ENCODE assay signal across 8 cellular contexts in the genomic region with DNA sequence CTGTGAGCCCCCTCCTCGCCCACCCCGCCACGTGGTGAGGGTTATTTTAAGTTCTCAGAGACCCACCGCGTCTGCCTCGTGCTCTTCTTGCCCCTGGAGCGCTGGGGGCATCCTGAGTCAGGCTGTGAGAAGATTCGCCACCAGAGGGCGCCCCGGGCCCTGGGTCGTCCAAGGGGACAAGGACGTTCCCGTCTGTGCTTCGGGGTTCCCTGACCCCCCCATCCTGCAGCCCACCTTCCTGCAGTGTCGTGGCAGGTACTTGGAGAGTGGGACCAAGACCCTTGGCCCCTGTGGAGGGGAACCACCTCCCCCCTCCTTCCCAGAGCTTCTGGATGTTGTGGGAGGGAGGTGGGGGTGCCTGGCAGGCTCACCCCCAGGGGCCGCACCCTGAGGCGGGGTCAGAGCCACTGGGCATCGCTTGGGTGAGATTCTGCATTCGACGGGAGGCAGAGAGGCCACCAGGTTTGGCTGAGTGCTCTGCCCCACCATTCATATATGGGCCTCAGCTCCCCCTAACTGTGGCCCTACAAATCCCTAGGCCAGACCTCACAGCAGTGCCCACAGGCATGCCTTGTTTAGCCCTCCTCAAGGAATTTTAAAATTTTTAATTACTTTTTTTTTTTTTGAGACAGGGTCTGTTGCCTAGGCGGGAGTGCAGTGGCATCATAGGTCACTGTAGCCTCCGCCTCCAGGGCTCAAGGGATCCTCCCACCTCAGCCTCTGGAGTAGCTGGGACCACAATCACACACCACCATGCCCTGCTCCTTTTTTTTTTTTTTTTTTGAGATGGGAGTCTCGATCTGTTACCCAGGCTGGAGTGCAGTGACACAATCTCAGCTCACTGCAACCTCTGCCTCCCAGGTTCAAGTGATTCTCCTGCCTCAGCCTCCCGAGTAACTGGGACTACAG. TPM values are rescaled to one million over a fixed set of nuclear protein-coding genes. Genes with fewer than 3 reads are reported as not detected.
DNase-seq lines count a peak whose midpoint lies in the region; ATAC-seq and TF ChIP-seq lines count a peak whose summit lies in the region.

No MANE protein-coding gene starts in this region.

- ATAC-seq in HCT116 (peak; percentile 59), PC-3 (peak; percentile 54), thoracic aorta (ENCODE audit: insufficient number of reproducible peaks, low FRiP score, low read depth) (no peak)

- H3K9me3 ChIP-seq in HCT116 (ENCODE audit: control insufficient read depth in 1 of 2, insufficient read depth in 1 of 2, low read depth in 1 of 2, low read length in 2 of 2) (no peaks in the 10 kb centered on the region), PC-3 (ENCODE audit: low read length) (no peaks in the 10 kb centered on the region), neutrophil (no peaks in the 10 kb centered on the region), thoracic aorta (no peaks in the 10 kb centered on the region)

- TF ChIP-seq POLR2A in HCT116 (IDR thresholded peaks at IDR 0.05; ENCODE audit: borderline replicate concordance, extremely low read depth, insufficient read depth, insufficient read length) = no peak

- no peaks in the 10 kb centered on the region for H3K9me3 Mint-ChIP-seq in activated T-cell treated with anti-CD3 and anti-CD28 coated beads, Interleukin-2, amount 50 U/mL, for 24 hours

- H3K4me1 Mint-ChIP-seq in activated T-cell treated with anti-CD3 and anti-CD28 coated beads, Interleukin-2, amount 50 U/mL, for 24 hours (ENCODE audit: low read depth) = peaks cover 31% of the 10 kb centered on the region

- no peaks in the 10 kb centered on the region for H3K9me2 ChIP-seq in HCT116 (ENCODE audit: insufficient read depth)
- H3K9me2 ChIP-seq in PC-3 (replicated peaks; ENCODE audit: low read length) = no peaks in the 10 kb centered on the region

- no peak overlapping the region for H3K4me3 ChIP-seq in HCT116 (replicated peaks in 1 of 2; ENCODE audit: low read depth in 1 of 2, low read length in 2 of 2)
- H3K4me3 ChIP-seq in PC-3 (ENCODE audit: low read length) = no peak overlapping the region
- peak overlapping the region in 1 of 2 experiments; percentile 28 for H3K4me3 ChIP-seq in neutrophil (ENCODE audit: low read depth in 1 of 2, low read length in 1 of 2)
- H3K4me3 ChIP-seq in thoracic aorta = no peak overlapping the region

- H3K4me1 ChIP-seq in HCT116 (ENCODE audit: control insufficient read depth in 1 of 2, insufficient read depth in 2 of 2, low read length in 2 of 2) (peaks cover 15 to 54% of the 10 kb centered on the region in 2 experiments), PC-3 (ENCODE audit: insufficient read depth, low read length) (peaks cover 9% of the 10 kb centered on the region), neutrophil (ENCODE audit: control insufficient read depth in 1 of 2, insufficient read depth in 1 of 2, low read depth in 1 of 2, low read length in 1 of 2) (peaks cover 10 to 19% of the 10 kb centered on the region in 2 experiments), thoracic aorta (ENCODE audit: control insufficient read depth in 1 of 2, low read depth in 2 of 2) (peaks cover 0 to 10% of the 10 kb centered on the region in 2 donors)

- peaks cover 57% of the 10 kb centered on the region for H3K36me3 Mint-ChIP-seq in activated T-cell treated with anti-CD3 and anti-CD28 coated beads, Interleukin-2, amount 50 U/mL, for 24 hours (ENCODE audit: low read depth)

- intact Hi-C loops in HCT116 (cut with micrococcal nuclease) = loop anchor here (1.0 kb wide), 1 partner anchor 18 kb away; no protein-coding TSS in a partner anchor
- intact Hi-C loops in PC-3 (cut with micrococcal nuclease) = loop anchor here (1.0 kb wide), 1 partner anchor 18 kb away; no protein-coding TSS in a partner anchor

- CTCF ChIA-PET in HCT116 (lab: Charles Lee) (interaction anchor here (0.8 to 3.9 kb wide), 7 partner anchors 8 to 224 kb away, joined by 3 to 40 read pairs (median 4); partner anchors contain the start of gene RHOF), PC-3 (lab: Charles Lee) (interaction anchor here (0.6 to 3.0 kb wide), 2 partner anchors 18 to 61 kb away, joined by 3 to 45 read pairs; partner anchors contain the start of gene RHOF)

- H2AFZ ChIP-seq in HCT116 (ENCODE audit: low read depth, low read length, poor library complexity, severe bottlenecking) (no peak overlapping the region), PC-3 (ENCODE audit: low read length) (no peak overlapping the region)

- no TSS peak for BruUV-seq in HCT116 (replicated peaks; lab: Mats Ljungman, UMichigan)
- no TSS peak for BruUV-seq in PC-3 (replicated peaks; lab: Mats Ljungman, UMichigan)

- RAD21 ChIA-PET in HCT116 (lab: Charles Lee; ENCODE audit: low non-redundant PET in 1 of 2, low total read pairs in 2 of 2, uncharacterized antibody in 2 of 2, unreplicated experiment in 2 of 2) = interaction anchor here (1.2 to 1.4 kb wide), 2 partner anchors 18 kb away, joined by 5 to 7 read pairs; partner anchors contain the start of gene RHOF (in 2 of the 2)

- no peak overlapping the region for H3K4me3 Mint-ChIP-seq in activated T-cell treated with anti-CD3 and anti-CD28 coated beads, Interleukin-2, amount 50 U/mL, for 24 hours

- H3K79me2 ChIP-seq in HCT116 (ENCODE audit: insufficient read depth, low read length) (peaks cover 12% of the 10 kb centered on the region; the same call in 1 of the 2 replicates), PC-3 (ENCODE audit: low read length) (peaks cover 13% of the 10 kb centered on the region)

- H3K27ac Mint-ChIP-seq in activated T-cell treated with anti-CD3 and anti-CD28 coated beads, Interleukin-2, amount 50 U/mL, for 24 hours = peak overlapping the region; percentile 75

- peak; percentile 95 for TF ChIP-seq RAD21 in HCT116 (IDR thresholded peaks at IDR 0.05; ENCODE audit: low read depth)

- H3K27me3 ChIP-seq in HCT116 (ENCODE audit: insufficient read depth, low read length) (no peaks in the 10 kb centered on the region), PC-3 (ENCODE audit: low read length) (no peaks in the 10 kb centered on the region), neutrophil (no peaks in the 10 kb centered on the region), thoracic aorta (replicated peaks; ENCODE audit: insufficient read depth) (no peaks in the 10 kb centered on the region)

- H3F3A ChIP-seq in PC-3 (ENCODE audit: low read length, unreplicated experiment) = peaks cover 5% of the 10 kb centered on the region

- no peaks in the 10 kb centered on the region for H3K27me3 Mint-ChIP-seq in activated T-cell treated with anti-CD3 and anti-CD28 coated beads, Interleukin-2, amount 50 U/mL, for 24 hours

- H3K36me3 ChIP-seq in HCT116 (ENCODE audit: control insufficient read depth in 1 of 2, insufficient read depth in 2 of 2, low read length in 2 of 2) = peaks cover 17 to 20% of the 10 kb centered on the region in 2 experiments; a peak in 3 of 4 replicates
- H3K36me3 ChIP-seq in PC-3 (ENCODE audit: low read depth, low read length) = peaks cover 30% of the 10 kb centered on the region
- peaks cover 38% of the 10 kb centered on the region for H3K36me3 ChIP-seq in neutrophil
- H3K36me3 ChIP-seq in thoracic aorta = no peaks in the 10 kb centered on the region

- H3K9ac ChIP-seq in HCT116 (ENCODE audit: low read length) = peak overlapping the region; percentile 38
- no peak overlapping the region for H3K9ac ChIP-seq in PC-3 (ENCODE audit: low read length)

- POLR2A ChIA-PET in HCT116 (lab: Charles Lee) (interaction anchor here (0.7 kb wide), 1 partner anchor 35 kb away, joined by 3 read pairs; no protein-coding TSS in a partner anchor), PC-3 (lab: Charles Lee; ENCODE audit: unreplicated experiment) (interaction anchor here (0.6 kb wide), 1 partner anchor 56 kb away, joined by 6 read pairs; no protein-coding TSS in a partner anchor)

- peak; percentile 87 to 96 (median 92) for TF ChIP-seq CTCF in HCT116 (IDR thresholded peaks at IDR 0.05 in 2 of 3, conservative IDR thresholded peaks at IDR 0.05 in 1 of 3; ENCODE audit: borderline replicate concordance in 1 of 3, insufficient read depth in 1 of 3, low read depth in 2 of 3, low read length in 2 of 3)
- TF ChIP-seq CTCF in PC-3 (conservative IDR thresholded peaks at IDR 0.05; ENCODE audit: low read depth, low read length) = peak; percentile 98
- TF ChIP-seq CTCF in neutrophil (IDR thresholded peaks at IDR 0.05) = peak; percentile 92
- TF ChIP-seq CTCF in thoracic aorta (IDR thresholded peaks at IDR 0.05) = peak; percentile 90

- H4K20me1 ChIP-seq in HCT116 (ENCODE audit: insufficient read depth) = peaks cover under 1% of the 10 kb centered on the region; the same call in 1 of the 2 replicates
- 0 out of 2 replicates have a peak, but pooled peaks cover under 1% of the 10 kb centered on the region for H4K20me1 ChIP-seq in PC-3 (ENCODE audit: low read length)

- H3K4me2 ChIP-seq in HCT116 (ENCODE audit: low read length) (peak overlapping the region; percentile 50), PC-3 (ENCODE audit: low read length) (no peak overlapping the region)

- H3K27ac ChIP-seq in HCT116 (ENCODE audit: low read depth, low read length) = peak overlapping the region; percentile 31
- peak overlapping the region; percentile 27; the same call in 1 of the 2 replicates for H3K27ac ChIP-seq in PC-3 (ENCODE audit: low read length)
- peak overlapping the region; percentile 41 for H3K27ac ChIP-seq in neutrophil
- no peak overlapping the region for H3K27ac ChIP-seq in thoracic aorta

- DNase-seq in D341Med (ENCODE audit: low spot score) (peak; percentile 85), HCT116 (ENCODE audit: low read depth, low spot score) (no peak), PC-3 (peak; percentile 81), fibroblast of gingiva (ENCODE audit: low read depth) (peak; percentile 38), thoracic aorta (ENCODE audit: low spot score) (no peak), amniotic stem cell (lab: John Stamatoyannopoulos, UW) (no peak)
- DNase-seq in activated T-cell treated with anti-CD3 and anti-CD28 coated beads, Interleukin-2, amount 50 U/mL, for 24 hours = peak; percentile 95

RNA-seq across cellular contexts. Expression of gene RHOF, which starts 17.0 kb away (rescaled TPM):
- total RNA-seq in HCT116 (2021; ENCODE audit: unreplicated experiment) (116 TPM), PC-3 (2014; rRNA removed) (232 TPM in 2 replicates), thoracic aorta (10 to 100 TPM; 12.0 to 30.2 TPM)
- 93.4 and 134 TPM in 2 replicates for polyA plus RNA-seq in HCT116 (2012)

RNA-seq across cellular contexts. Expression of gene SETD1B, which starts 27.4 kb away (rescaled TPM):
- 17.5 TPM for total RNA-seq in HCT116 (2021; ENCODE audit: unreplicated experiment)
- 6.6 and 7.3 TPM in 2 replicates for polyA plus RNA-seq in HCT116 (2012)
- 7.5 and 13.0 TPM in 2 replicates for total RNA-seq in PC-3 (2014; rRNA removed)
- 10 to 100 TPM; 21.9 to 32.7 TPM for total RNA-seq in thoracic aorta

Comparison
In these comparisons a context has a peak if more than half of its experiments do, and no peak if none do; other contexts are left out.
1. DNase-seq: peak in D341Med (single experiment), PC-3 (single experiment), activated T-cell treated with anti-CD3 and anti-CD28 coated beads, Interleukin-2, amount 50 U/mL, for 24 hours (single experiment) and fibroblast of gingiva (single experiment); none in HCT116 (single experiment), thoracic aorta (single experiment) and amniotic stem cell (single experiment).
2. H3K27ac ChIP-seq: peak in HCT116 (single experiment), PC-3 (single experiment) and neutrophil (single experiment); none in thoracic aorta (0 of 2).
3. Peak in every context shown above with its lines, with median percentiles within 50 percentile points of each other: CTCF ChIP-seq.